ENCODE assay signal across 30 cellular contexts in the genomic region with DNA sequence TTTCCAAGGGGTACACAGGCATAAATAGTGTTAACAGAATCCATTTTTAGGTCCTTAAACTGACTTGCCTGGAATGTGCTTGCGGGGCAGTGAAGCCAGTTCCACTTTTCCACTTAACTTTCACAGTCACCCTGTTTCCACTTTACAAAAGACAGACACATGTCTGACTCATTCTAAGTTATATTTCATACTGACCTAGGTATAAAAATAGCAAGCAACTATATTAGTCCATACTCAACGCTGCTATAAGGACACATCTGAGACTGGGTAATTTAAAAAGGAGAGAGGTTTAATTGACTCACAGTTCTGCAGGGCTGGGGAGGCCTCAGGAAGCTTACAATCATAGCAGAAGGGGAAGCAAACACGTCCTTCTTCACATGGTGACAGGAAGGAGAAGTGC.
DNase-seq lines count a peak whose midpoint lies in the region; ATAC-seq, FAIRE-seq and TF ChIP-seq lines count a peak whose summit lies in the region.
"Had no signal": no experiment of that assay in that cellular context is flagged by ENCODE, and none has a peak within 500 bp of the region (broad histone marks: within the 10 kb centered on the region; RNA-seq: fewer than 3 reads in every experiment).

No MANE protein-coding gene starts in this region.

- H3K4me3 Mint-ChIP-seq in endodermal cell: no peak overlapping the region
- no peak overlapping the region for H3K4me3 Mint-ChIP-seq in HFFc6
- H3K4me3 Mint-ChIP-seq: CD4-positive, alpha-beta T cell had no signal

- TF ChIP-seq CTCF in heart left ventricle (IDR thresholded peaks at IDR 0.05) (no peak), endodermal cell (conservative IDR thresholded peaks at IDR 0.05) (no peak), HFFc6 (IDR thresholded peaks at IDR 0.05) (no peak)

- H3K4me3 ChIP-seq in heart left ventricle (no peak overlapping the region), right cardiac atrium (ENCODE audit: low read length) (no peak overlapping the region), endodermal cell (ENCODE audit: low read length) (no peak overlapping the region)
- H3K4me3 ChIP-seq: A549; BLaER1 treated with 17β-estradiol and CSF1 and Interleukin-3, amounts not matched to agents 10 nM and 100 nM; GM12878 had no signal

- ATAC-seq in SK-N-SH treated with all-trans-retinoic acid at 6 μM for 48 hours: 0 out of 3 replicates have a peak, but pooled peaks have one; percentile 19
- peak in 3 of 4 donors; percentile 60 to 75 (median 74) for ATAC-seq in heart left ventricle
- ATAC-seq in right cardiac atrium: peak in 1 of 2 donors; percentile 18
- ATAC-seq: A549, GM12878, Panc1 had no signal

- peaks cover 0 to 44% (median 6%) of the 10 kb centered on the region in 9 donors for H3K36me3 ChIP-seq in heart left ventricle
- H3K36me3 ChIP-seq in endodermal cell (ENCODE audit: control insufficient read depth, insufficient read depth, low read length): no peaks in the 10 kb centered on the region
- H3K36me3 ChIP-seq: BLaER1 treated with 17β-estradiol and CSF1 and Interleukin-3, amounts not matched to agents 10 nM and 100 nM had no signal

- H3K27me3 Mint-ChIP-seq in endodermal cell (ENCODE audit: insufficient read depth) (no peaks in the 10 kb centered on the region), HFFc6 (ENCODE audit: insufficient read depth) (peaks cover 2% of the 10 kb centered on the region; the same call in 1 of the 2 replicates)
- H3K27me3 Mint-ChIP-seq: CD4-positive, alpha-beta T cell had no signal

- H3K4me1 ChIP-seq in heart left ventricle (peaks cover 0 to 39% (median 11%) of the 10 kb centered on the region in 12 donors), right cardiac atrium (ENCODE audit: control insufficient read depth, insufficient read depth, low read length) (no peaks in the 10 kb centered on the region), endodermal cell (ENCODE audit: control insufficient read depth, insufficient read depth, low read length) (no peaks in the 10 kb centered on the region)
- H3K4me1 ChIP-seq: A549; BLaER1 treated with 17β-estradiol and CSF1 and Interleukin-3, amounts not matched to agents 10 nM and 100 nM had no signal

- FAIRE-seq in RCC 7860 (lab: Jason Lieb, UNC): no peak
- FAIRE-seq: A549, GM12878 had no signal

- H3K27me3 ChIP-seq in heart left ventricle (no peaks in the 10 kb centered on the region), right cardiac atrium (ENCODE audit: control insufficient read depth, insufficient read depth) (no peaks in the 10 kb centered on the region), endodermal cell (ENCODE audit: control insufficient read depth, insufficient read depth, low read length, poor library complexity, severe bottlenecking) (no peaks in the 10 kb centered on the region)
- H3K27me3 ChIP-seq: BLaER1 treated with 17β-estradiol and CSF1 and Interleukin-3, amounts not matched to agents 10 nM and 100 nM had no signal

- H3K9ac ChIP-seq in endodermal cell (ENCODE audit: extremely low read depth, low read length, poor library complexity, severe bottlenecking): no peak overlapping the region
- H3K9ac ChIP-seq: BLaER1 treated with 17β-estradiol and CSF1 and Interleukin-3, amounts not matched to agents 10 nM and 100 nM; KMS-11 had no signal

- H3K27ac ChIP-seq in heart left ventricle (peak overlapping the region in 11 of 12 donors; percentile 19 to 73 (median 48)), right cardiac atrium (ENCODE audit: low read length) (peak overlapping the region; percentile 14), endodermal cell (ENCODE audit: low read depth, low read length) (no peak overlapping the region)
- H3K27ac ChIP-seq: A549; BLaER1 treated with 17β-estradiol and CSF1 and Interleukin-3, amounts not matched to agents 10 nM and 100 nM; KMS-11 had no signal

- H3K4me1 Mint-ChIP-seq in endodermal cell (peaks cover 8% of the 10 kb centered on the region), HFFc6 (ENCODE audit: low read depth) (no peaks in the 10 kb centered on the region)

- TF ChIP-seq POLR2A in heart left ventricle (IDR thresholded peaks at IDR 0.05): no peak

- no peaks in the 10 kb centered on the region for H3K9me3 Mint-ChIP-seq in endodermal cell
- H3K9me3 Mint-ChIP-seq in HFFc6: peaks cover 4% of the 10 kb centered on the region; the same call in 1 of the 2 replicates

- H3K9me3 ChIP-seq in heart left ventricle (no peaks in the 10 kb centered on the region), right cardiac atrium (ENCODE audit: control insufficient read depth, low read length) (no peaks in the 10 kb centered on the region), endodermal cell (ENCODE audit: control insufficient read depth, low read length) (no peaks in the 10 kb centered on the region)
- H3K9me3 ChIP-seq: A549 had no signal

- WGBS in heart left ventricle, 4 donors: 53 to 62% (median 55%) methylated on average over 3 of the region's 3 CpGs
- WGBS in right cardiac atrium: 74% methylated on average over 3 of the region's 3 CpGs
- 90% methylated on average over 3 of the region's 3 CpGs; no CpG with 5 or more reads in 1 of the 2 experiments for WGBS in endodermal cell (ENCODE audit: insufficient coverage in 1 of 2, insufficient read length in 1 of 2), 2 experiments

- H3K36me3 Mint-ChIP-seq in endodermal cell (ENCODE audit: low read depth) (no peaks in the 10 kb centered on the region), HFFc6 (ENCODE audit: low read depth) (peaks cover 21% of the 10 kb centered on the region)

- intact Hi-C loops in heart left ventricle (cut with DNase I) (no loop called here), right cardiac atrium (cut with DNase I) (no loop called here)

- DNase-seq in heart left ventricle (no peak), right cardiac atrium (no peak), endodermal cell (no peak), RCC 7860 (ENCODE audit: low spot score) (no peak), HFFc6 (no peak)
- DNase-seq in stimulated activated naive CD4-positive, alpha-beta T cell (lab: John Stamatoyannopoulos, UW): no peak
- DNase-seq: AML-193; CD4-positive, alpha-beta T cell; COR-L47; DMS79; EL; GDM1; GOT3; HCEC 1CT; IMR-90; MM.1S; NCI-H1048; NCI-H1417; NCI-H1694 treated with DMSO at 0.1 percent for 48 hours; NCI-H2081; NCI-H2171; NCI-H226; NCI-H510A; NCI-H69 had no signal

- H3K27ac Mint-ChIP-seq in endodermal cell (no peak overlapping the region), HFFc6 (no peak overlapping the region)
- H3K27ac Mint-ChIP-seq: CD4-positive, alpha-beta T cell had no signal

TF ChIP-seq in SK-N-SH treated with all-trans-retinoic acid at 6 μM for 48 hours, 23 proteins besides CTCF, POLR2A, EP300 and RAD21 (continues in another document):
- TF ChIP-seq, protein P1, sequence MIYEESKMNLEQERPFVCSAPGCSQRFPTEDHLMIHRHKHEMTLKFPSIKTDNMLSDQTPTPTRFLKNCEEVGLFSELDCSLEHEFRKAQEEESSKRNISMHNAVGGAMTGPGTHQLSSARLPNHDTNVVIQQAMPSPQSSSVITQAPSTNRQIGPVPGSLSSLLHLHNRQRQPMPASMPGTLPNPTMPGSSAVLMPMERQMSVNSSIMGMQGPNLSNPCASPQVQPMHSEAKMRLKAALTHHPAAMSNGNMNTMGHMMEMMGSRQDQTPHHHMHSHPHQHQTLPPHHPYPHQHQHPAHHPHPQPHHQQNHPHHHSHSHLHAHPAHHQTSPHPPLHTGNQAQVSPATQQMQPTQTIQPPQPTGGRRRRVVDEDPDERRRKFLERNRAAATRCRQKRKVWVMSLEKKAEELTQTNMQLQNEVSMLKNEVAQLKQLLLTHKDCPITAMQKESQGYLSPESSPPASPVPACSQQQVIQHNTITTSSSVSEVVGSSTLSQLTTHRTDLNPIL (CRISPR knock-in tag; IDR thresholded peaks at IDR 0.05; ENCODE audit: low read depth): no peak
- TF ChIP-seq ZC3H10 (CRISPR knock-in tag; IDR thresholded peaks at IDR 0.05) (no peak), SNAI2 (CRISPR knock-in tag; IDR thresholded peaks at IDR 0.05) (no peak), BACH2 (CRISPR knock-in tag; IDR thresholded peaks at IDR 0.05; ENCODE audit: borderline replicate concordance) (no peak), ARNTL (CRISPR knock-in tag; IDR thresholded peaks at IDR 0.05; ENCODE audit: borderline replicate concordance, low read depth) (no peak), TOX (CRISPR knock-in tag; IDR thresholded peaks at IDR 0.05; ENCODE audit: borderline replicate concordance) (no peak), ZFP3 (CRISPR knock-in tag; IDR thresholded peaks at IDR 0.05) (no peak), ISL1 (CRISPR knock-in tag; IDR thresholded peaks at IDR 0.05) (no peak), OSR1 (CRISPR knock-in tag; IDR thresholded peaks at IDR 0.05) (no peak), GLIS3 (CRISPR knock-in tag; IDR thresholded peaks at IDR 0.05) (no peak), ZNF70 (CRISPR knock-in tag; IDR thresholded peaks at IDR 0.05) (no peak), ZNF565 (CRISPR knock-in tag; conservative IDR thresholded peaks at IDR 0.05; ENCODE audit: low read depth) (no peak)
- TF ChIP-seq, protein P2, sequence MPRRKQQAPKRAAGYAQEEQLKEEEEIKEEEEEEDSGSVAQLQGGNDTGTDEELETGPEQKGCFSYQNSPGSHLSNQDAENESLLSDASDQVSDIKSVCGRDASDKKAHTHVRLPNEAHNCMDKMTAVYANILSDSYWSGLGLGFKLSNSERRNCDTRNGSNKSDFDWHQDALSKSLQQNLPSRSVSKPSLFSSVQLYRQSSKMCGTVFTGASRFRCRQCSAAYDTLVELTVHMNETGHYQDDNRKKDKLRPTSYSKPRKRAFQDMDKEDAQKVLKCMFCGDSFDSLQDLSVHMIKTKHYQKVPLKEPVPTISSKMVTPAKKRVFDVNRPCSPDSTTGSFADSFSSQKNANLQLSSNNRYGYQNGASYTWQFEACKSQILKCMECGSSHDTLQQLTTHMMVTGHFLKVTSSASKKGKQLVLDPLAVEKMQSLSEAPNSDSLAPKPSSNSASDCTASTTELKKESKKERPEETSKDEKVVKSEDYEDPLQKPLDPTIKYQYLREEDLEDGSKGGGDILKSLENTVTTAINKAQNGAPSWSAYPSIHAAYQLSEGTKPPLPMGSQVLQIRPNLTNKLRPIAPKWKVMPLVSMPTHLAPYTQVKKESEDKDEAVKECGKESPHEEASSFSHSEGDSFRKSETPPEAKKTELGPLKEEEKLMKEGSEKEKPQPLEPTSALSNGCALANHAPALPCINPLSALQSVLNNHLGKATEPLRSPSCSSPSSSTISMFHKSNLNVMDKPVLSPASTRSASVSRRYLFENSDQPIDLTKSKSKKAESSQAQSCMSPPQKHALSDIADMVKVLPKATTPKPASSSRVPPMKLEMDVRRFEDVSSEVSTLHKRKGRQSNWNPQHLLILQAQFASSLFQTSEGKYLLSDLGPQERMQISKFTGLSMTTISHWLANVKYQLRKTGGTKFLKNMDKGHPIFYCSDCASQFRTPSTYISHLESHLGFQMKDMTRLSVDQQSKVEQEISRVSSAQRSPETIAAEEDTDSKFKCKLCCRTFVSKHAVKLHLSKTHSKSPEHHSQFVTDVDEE (CRISPR knock-in tag; IDR thresholded peaks at IDR 0.05): no peak
